In the genomic region with DNA sequence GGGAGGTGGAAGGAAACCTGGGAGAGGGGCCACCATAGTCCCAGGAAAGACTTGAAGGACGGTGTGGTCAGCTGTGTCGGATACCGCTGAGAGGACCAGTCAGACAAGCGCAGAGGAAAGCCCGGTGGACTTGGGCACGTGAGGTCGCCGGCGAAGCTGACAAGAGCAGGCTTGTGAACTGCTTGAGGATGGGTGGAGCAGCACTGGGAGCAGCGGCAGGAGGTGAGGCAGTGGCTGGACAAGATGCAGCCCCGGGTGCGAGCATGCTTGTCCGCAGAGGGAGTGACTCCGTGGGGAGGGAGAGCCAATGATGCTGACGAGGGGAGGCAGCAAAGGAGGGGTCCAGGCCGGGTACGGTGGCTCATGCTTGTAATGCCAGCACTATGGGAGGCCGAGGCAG, we compare ENCODE assay signal across 18 cellular contexts. TPM values are rescaled to one million over a fixed set of nuclear protein-coding genes. Genes with fewer than 3 reads are reported as not detected.
A peak's percentile ranks its signal among the peaks of the same experiment; 100 is the strongest.
DNase-seq lines count a peak whose midpoint lies in the region; FAIRE-seq and TF ChIP-seq lines count a peak whose summit lies in the region.
"Had no signal": no experiment of that assay in that cellular context is flagged by ENCODE, and none has a peak within 500 bp of the region (broad histone marks: within the 10 kb centered on the region; RNA-seq: fewer than 3 reads in every experiment).

No MANE protein-coding gene starts in this region.

- H3K27me3 ChIP-seq in BLaER1 treated with 17β-estradiol and CSF1 and Interleukin-3, amounts not matched to agents 10 nM and 100 nM = no peaks in the 10 kb centered on the region
- H3K27me3 ChIP-seq in keratinocyte (ENCODE audit: control insufficient read depth, extremely low read depth, insufficient read depth, low read length) (no peaks in the 10 kb centered on the region), spleen (replicated peaks in 1 of 7) (no peaks in the 10 kb centered on the region)
- H3K27me3 ChIP-seq: Peyer's patch, SJSA1 had no signal

- intact Hi-C loops in spleen (cut with DNase I; ENCODE audit: low total_unique reads) (no loop called here), lower leg skin (cut with DNase I; ENCODE audit: low total_unique reads) (no loop called here)

- H3K36me3 ChIP-seq in BLaER1 treated with 17β-estradiol and CSF1 and Interleukin-3, amounts not matched to agents 10 nM and 100 nM = no peaks in the 10 kb centered on the region
- H3K36me3 ChIP-seq in keratinocyte (ENCODE audit: control insufficient read depth in 2 of 2, extremely low read depth in 1 of 2, insufficient read depth in 2 of 2, low read length in 2 of 2) (no peaks in the 10 kb centered on the region), spleen (no peaks in the 10 kb centered on the region)
- H3K36me3 ChIP-seq: Peyer's patch, SJSA1 had no signal

- no peak for FAIRE-seq in keratinocyte (lab: Jason Lieb, UNC)
- FAIRE-seq in H54 (lab: Jason Lieb, UNC) = no peak
- FAIRE-seq: GM12891 had no signal

- peak overlapping the region in 1 of 4 donors; percentile 60 for H3K4me3 Mint-ChIP-seq in IgD-negative memory B cell
- H3K4me3 Mint-ChIP-seq: CD8-positive, alpha-beta T cell; H9 had no signal

- no peaks in the 10 kb centered on the region for H4K20me1 ChIP-seq in BLaER1 treated with 17β-estradiol and CSF1 and Interleukin-3, amounts not matched to agents 10 nM and 100 nM
- no peaks in the 10 kb centered on the region for H4K20me1 ChIP-seq in keratinocyte (ENCODE audit: control insufficient read depth, extremely low read depth, insufficient read depth, low read length)

- peak overlapping the region; percentile 3 to 66 (median 51); a peak in 18 of 22 replicates for H3K4me2 ChIP-seq in BLaER1 treated with 17β-estradiol and CSF1 and Interleukin-3, amounts not matched to agents 10 nM and 100 nM
- H3K4me2 ChIP-seq in keratinocyte (ENCODE audit: control insufficient read depth, extremely low read depth, insufficient read depth, low read depth, low read length) = peak overlapping the region; percentile 62
- H3K4me2 ChIP-seq: KMS-11 had no signal

- 92 to 98% (median 94%) methylated on average over 18 of the region's 18 CpGs for WGBS in spleen, 5 donors
- 46 to 65% methylated on average over 18 of the region's 18 CpGs for WGBS in lower leg skin, 2 donors

- DNase-seq in keratinocyte (ENCODE audit: low read depth, low spot score) (no peak), spleen (peak; percentile 75), T-helper 2 cell (no peak), H54 (ENCODE audit: insufficient read length, low spot score) (no peak), lower leg skin (ENCODE audit: low spot score in 2 of 2) (no peak)
- DNase-seq: C1 segment of cervical spinal cord; CD8-positive, alpha-beta T cell; DND-41; H9; NCI-H1105 treated with DMSO at 0.1 percent for 48 hours; NCI-H2029 treated with DMSO at 0.1 percent for 48 hours; NCI-H2171; Peyer's patch had no signal

- H3K27ac Mint-ChIP-seq in IgD-negative memory B cell = peak overlapping the region; percentile 27 to 73 (median 60)
- H3K27ac Mint-ChIP-seq: CD8-positive, alpha-beta T cell had no signal

- H3K9ac ChIP-seq in BLaER1 treated with 17β-estradiol and CSF1 and Interleukin-3, amounts not matched to agents 10 nM and 100 nM = 0 out of 22 replicates have a peak overlapping the region, but pooled peaks of 1 of the 11 experiments have one; percentile 15
- H3K9ac ChIP-seq in keratinocyte (ENCODE audit: control insufficient read depth, extremely low read depth, insufficient read depth, low read length) = no peak overlapping the region
- H3K9ac ChIP-seq: KMS-11 had no signal

- peaks cover 10 to 34% (median 25%) of the 10 kb centered on the region in 10 experiments; a peak in 19 of 20 replicates for H3K4me1 ChIP-seq in BLaER1 treated with 17β-estradiol and CSF1 and Interleukin-3, amounts not matched to agents 10 nM and 100 nM
- H3K4me1 ChIP-seq in keratinocyte (ENCODE audit: control insufficient read depth, extremely low read depth, insufficient read depth, low read length) (peaks cover 19% of the 10 kb centered on the region), spleen (peaks cover 2 to 70% (median 35%) of the 10 kb centered on the region in 6 donors)

- H3K4me3 ChIP-seq in BLaER1 treated with 17β-estradiol and CSF1 and Interleukin-3, amounts not matched to agents 10 nM and 100 nM = no peak overlapping the region
- peak overlapping the region in 1 of 3 experiments; percentile 32 for H3K4me3 ChIP-seq in keratinocyte (ENCODE audit: control insufficient read depth in 2 of 3, extremely low read depth in 1 of 3, insufficient read depth in 2 of 3, low read depth in 1 of 3, low read length in 3 of 3)
- H3K4me3 ChIP-seq in spleen = no peak overlapping the region
- no peak overlapping the region for H3K4me3 ChIP-seq in lower leg skin (ENCODE audit: low read depth, poor library complexity, severe bottlenecking)
- H3K4me3 ChIP-seq: Peyer's patch, SJSA1 had no signal

- H3K27ac ChIP-seq in BLaER1 treated with 17β-estradiol and CSF1 and Interleukin-3, amounts not matched to agents 10 nM and 100 nM = peak overlapping the region in 2 of 11 experiments; percentile 37 to 42; a peak in 1 of 22 replicates
- H3K27ac ChIP-seq in keratinocyte (ENCODE audit: control insufficient read depth, insufficient read depth, low read length) = no peak overlapping the region
- H3K27ac ChIP-seq in spleen = peak overlapping the region in 3 of 8 donors; percentile 43 to 62 (median 61)
- H3K27ac ChIP-seq: KMS-11, Peyer's patch, SJSA1 had no signal

- H3K4me1 Mint-ChIP-seq in IgD-negative memory B cell = peaks cover 15 to 34% (median 31%) of the 10 kb centered on the region in 3 donors

- H3K79me2 ChIP-seq in keratinocyte (ENCODE audit: control insufficient read depth, insufficient read depth, low read length) = no peaks in the 10 kb centered on the region

- H2AFZ ChIP-seq in keratinocyte (ENCODE audit: control insufficient read depth, low read length) = peak overlapping the region; percentile 75

- TF ChIP-seq CTCF in keratinocyte (optimal IDR thresholded peaks at IDR 0.05 in 1 of 3, IDR thresholded peaks at IDR 0.05 in 1 of 3, conservative IDR thresholded peaks at IDR 0.05 in 1 of 3; ENCODE audit: extremely low read depth in 1 of 3, insufficient read depth in 2 of 3, low read length in 3 of 3) (no peak), spleen (IDR thresholded peaks at IDR 0.05 in 8 of 11, conservative IDR thresholded peaks at IDR 0.05 in 3 of 11) (no peak), lower leg skin (IDR thresholded peaks at IDR 0.05) (no peak)

- no peaks in the 10 kb centered on the region for H3K9me3 ChIP-seq in BLaER1 treated with 17β-estradiol and CSF1 and Interleukin-3, amounts not matched to agents 10 nM and 100 nM (replicated peaks in 1 of 11)
- H3K9me3 ChIP-seq in keratinocyte (ENCODE audit: control insufficient read depth, low read depth, low read length) (no peaks in the 10 kb centered on the region), spleen (no peaks in the 10 kb centered on the region)
- H3K9me3 ChIP-seq: Peyer's patch, SJSA1 had no signal

- H3K27me3 Mint-ChIP-seq in IgD-negative memory B cell = no peaks in the 10 kb centered on the region

- dilution Hi-C loops in keratinocyte (cut with MboI; ENCODE audit: extremely low pct_ligation_motif_present, low sequenced_read_pairs) = no loop called here

- TF ChIP-seq POLR2A in spleen (IDR thresholded peaks at IDR 0.05) (no peak), H54 (IDR thresholded peaks at IDR 0.05; ENCODE audit: low read depth, low read length) (no peak), lower leg skin (IDR thresholded peaks at IDR 0.05) (no peak)

- H3K9me3 Mint-ChIP-seq in IgD-negative memory B cell = no peaks in the 10 kb centered on the region
- H3K9me3 Mint-ChIP-seq: CD8-positive, alpha-beta T cell; H9 had no signal

- no peaks in the 10 kb centered on the region for H3K9me1 ChIP-seq in keratinocyte (ENCODE audit: control insufficient read depth, extremely low read depth, insufficient read depth, low read length)

- peaks cover 4% of the 10 kb centered on the region for H3K36me3 Mint-ChIP-seq in IgD-negative memory B cell
- H3K36me3 Mint-ChIP-seq: CD8-positive, alpha-beta T cell had no signal

RNA-seq across cellular contexts. Expression of gene CD74, which starts 18.3 kb away (rescaled TPM):
- 29,718 TPM for polyA plus RNA-seq in IgD-negative memory B cell
- 0.71 to 1.8 TPM (median 1.3 TPM) in 3 replicates for polyA plus RNA-seq in keratinocyte
- polyA plus RNA-seq in keratinocyte (2011; ENCODE audit: low read depth) = 0.24 TPM
- polyA plus RNA-seq in keratinocyte (2011; cell fraction: cytosol; rRNA removed) = 1.1 and 1.5 TPM in 2 replicates
- polyA plus RNA-seq in keratinocyte (2011; cell fraction: nucleus; rRNA removed) = 1.8 and 2.2 TPM in 2 replicates
- polyA plus RNA-seq in keratinocyte (2012; ENCODE audit: low replicate concordance) = 0.52 and 2.0 TPM in 2 replicates
- 0.90 to 1.9 TPM (median 0.96 TPM) in 3 replicates for polyA minus RNA-seq in keratinocyte
- polyA minus RNA-seq in keratinocyte (2011; cell fraction: cytosol; rRNA and poly(A)+ RNA removed) = not detected
- polyA minus RNA-seq in keratinocyte (2011; cell fraction: nucleus; rRNA and poly(A)+ RNA removed) = 0.32 and 2.6 TPM in 2 replicates
- 1,000 to 10,000 TPM; 3,224 to 5,563 (median 4,811) TPM for total RNA-seq in spleen
- polyA plus RNA-seq in spleen = 1,000 to 10,000 TPM; 3,319 to 4,860 (median 4,644) TPM
- 100 to 1,000 TPM; 500 to 762 (median 613) TPM for total RNA-seq in lower leg skin
- total RNA-seq: SJSA1 had no signal

RNA-seq across cellular contexts. Expression of gene RPS14, which starts 18.5 kb away (rescaled TPM):
- polyA plus RNA-seq in IgD-negative memory B cell = 7,694 TPM
- polyA plus RNA-seq in keratinocyte = 3,540 to 4,624 TPM (median 3,588 TPM) in 3 replicates
- polyA plus RNA-seq in keratinocyte (2011; ENCODE audit: low read depth) = 630 TPM
- polyA plus RNA-seq in keratinocyte (2011; cell fraction: cytosol; rRNA removed) = 6,466 and 6,976 TPM in 2 replicates
- 1,255 and 1,377 TPM in 2 replicates for polyA plus RNA-seq in keratinocyte (2011; cell fraction: nucleus; rRNA removed)
- 2,935 and 4,321 TPM in 2 replicates for polyA plus RNA-seq in keratinocyte (2012; ENCODE audit: low replicate concordance)
- 778 to 1,315 TPM (median 1,196 TPM) in 3 replicates for polyA minus RNA-seq in keratinocyte
- 781 TPM for polyA minus RNA-seq in keratinocyte (2011; cell fraction: cytosol; rRNA and poly(A)+ RNA removed)
- 129 and 187 TPM in 2 replicates for polyA minus RNA-seq in keratinocyte (2011; cell fraction: nucleus; rRNA and poly(A)+ RNA removed)
- total RNA-seq in spleen = 1,000 to 10,000 TPM; 1,801 to 2,829 (median 2,025) TPM
- 1,000 to 10,000 TPM; 5,417 to 8,400 (median 8,329) TPM for polyA plus RNA-seq in spleen
- total RNA-seq in lower leg skin = 1,000 to 10,000 TPM; 2,497 to 4,490 (median 3,854) TPM

Comparison
In these comparisons a context has a peak if more than half of its experiments do, and no peak if none do; other contexts are left out.
1. RNA of gene CD74, which starts 18.3 kb away (polyA plus RNA-seq): 29,718 TPM in IgD-negative memory B cell (single experiment) and 3,319 to 4,860 TPM in spleen; 0.24 to 2.2 TPM in keratinocyte; every median in the first group is over 1,000 times any median in the second.